Comparison of ENCODE assay signal across 12 cellular contexts in genomic region chr4:108117473-108118182, GRCh38. TPM values are rescaled to one million over a fixed set of nuclear protein-coding genes. Genes with fewer than 3 reads are reported as not detected.
DNase-seq lines count a peak whose midpoint lies in the region; FAIRE-seq and TF ChIP-seq lines count a peak whose summit lies in the region.
"Had no signal": no experiment of that assay in that cellular context is flagged by ENCODE, and none has a peak within 500 bp of the region (broad histone marks: within the 10 kb centered on the region; RNA-seq: fewer than 3 reads in every experiment).

No MANE protein-coding gene starts in this region.

- peaks cover 93% of the 10 kb centered on the region for H3K4me1 Mint-ChIP-seq in activated CD4-positive, alpha-beta memory T cell treated with anti-CD3 and anti-CD28 coated beads for 36 hours (ENCODE audit: low read depth)
- H3K4me1 Mint-ChIP-seq in immature natural killer cell = peaks cover 72 to 88% of the 10 kb centered on the region in 2 donors

- peak overlapping the region; percentile 54 for H3K4me3 Mint-ChIP-seq in activated CD4-positive, alpha-beta memory T cell treated with anti-CD3 and anti-CD28 coated beads for 36 hours
- peak overlapping the region in 4 of 5 donors; percentile 37 to 60 (median 54) for H3K4me3 Mint-ChIP-seq in immature natural killer cell

- in situ Hi-C loops in ACHN (cut with HindIII; ENCODE audit: low pct_ligation_motif_present, low pct_unique_long_range_greater_than_20kb, low sequenced_read_pairs) = no loop called here

- no peak for FAIRE-seq in small intestine (lab: Jason Lieb, UNC)

- H3K27ac Mint-ChIP-seq in activated CD4-positive, alpha-beta memory T cell treated with anti-CD3 and anti-CD28 coated beads for 36 hours = peak overlapping the region; percentile 85
- H3K27ac Mint-ChIP-seq in immature natural killer cell = peak overlapping the region in 2 of 6 donors; percentile 34 to 60

- no peaks in the 10 kb centered on the region for H3K27me3 ChIP-seq in BLaER1 treated with 17β-estradiol and CSF1 and Interleukin-3, amounts not matched to agents 10 nM and 100 nM
- H3K27me3 ChIP-seq in small intestine (ENCODE audit: control insufficient read depth in 2 of 2, insufficient read depth in 2 of 2, low read length in 2 of 2) = no peaks in the 10 kb centered on the region
- H3K27me3 ChIP-seq: right atrium auricular region, vagina had no signal

- POLR2A ChIA-PET in activated CD4-positive, alpha-beta memory T cell treated with anti-CD3 and anti-CD28 coated beads for 36 hours (lab: Charles Lee) = interaction anchor here (0.6 to 5.0 kb wide), 6 partner anchors 10 to 51 kb away, joined by 3 to 24 read pairs (median 4); no protein-coding TSS in a partner anchor

- H3K27me3 Mint-ChIP-seq in activated CD4-positive, alpha-beta memory T cell treated with anti-CD3 and anti-CD28 coated beads for 36 hours = no peaks in the 10 kb centered on the region
- H3K27me3 Mint-ChIP-seq in immature natural killer cell (ENCODE audit: low read depth in 3 of 3) = peaks cover 0 to 3% (median 0%) of the 10 kb centered on the region in 3 donors

- no peak overlapping the region for H3K9ac ChIP-seq in BLaER1 treated with 17β-estradiol and CSF1 and Interleukin-3, amounts not matched to agents 10 nM and 100 nM

- CTCF ChIA-PET in activated CD4-positive, alpha-beta memory T cell treated with anti-CD3 and anti-CD28 coated beads for 36 hours (lab: Charles Lee) = interaction anchor here (1.3 to 2.5 kb wide), 4 partner anchors 9 to 87 kb away, joined by 5 to 6 read pairs (median 6); no protein-coding TSS in a partner anchor

- peaks cover 17% of the 10 kb centered on the region for H3K36me3 Mint-ChIP-seq in activated CD4-positive, alpha-beta memory T cell treated with anti-CD3 and anti-CD28 coated beads for 36 hours
- no peaks in the 10 kb centered on the region for H3K36me3 Mint-ChIP-seq in immature natural killer cell

- peak overlapping the region in 9 of 11 experiments; percentile 16 to 58 (median 38); a peak in 14 of 22 replicates for H3K4me2 ChIP-seq in BLaER1 treated with 17β-estradiol and CSF1 and Interleukin-3, amounts not matched to agents 10 nM and 100 nM

- WGBS in small intestine, 3 donors = 68 to 80% (median 75%) methylated on average over 7 of the region's 7 CpGs

- DNase-seq in GM10266 (ENCODE audit: extremely low spot score) = no peak
- no peak for DNase-seq in activated CD4-positive, alpha-beta memory T cell treated with anti-CD3 and anti-CD28 coated beads for 36 hours
- DNase-seq in immature natural killer cell = no peak
- no peak for DNase-seq in small intestine
- no peak for DNase-seq in KG1 (lab: John Stamatoyannopoulos, UW)
- DNase-seq in ACHN = no peak
- no peak for DNase-seq in GM19238 (ENCODE audit: insufficient read length, low spot score)
- DNase-seq: EL had no signal

- TF ChIP-seq CTCF in GM10266 (IDR thresholded peaks at IDR 0.05; ENCODE audit: control insufficient read depth, insufficient read depth, low read depth, missing control alignments) = peak; percentile 1

- H3K4me1 ChIP-seq in BLaER1 treated with 17β-estradiol and CSF1 and Interleukin-3, amounts not matched to agents 10 nM and 100 nM = peaks cover 39 to 99% (median 64%) of the 10 kb centered on the region in 10 experiments
- no peaks in the 10 kb centered on the region for H3K4me1 ChIP-seq in small intestine (ENCODE audit: control insufficient read depth in 2 of 2, insufficient read depth in 1 of 2, low read depth in 1 of 2, low read length in 1 of 2)
- H3K4me1 ChIP-seq: right atrium auricular region had no signal

- H3K9me3 ChIP-seq in BLaER1 treated with 17β-estradiol and CSF1 and Interleukin-3, amounts not matched to agents 10 nM and 100 nM (replicated peaks in 1 of 11) = no peaks in the 10 kb centered on the region
- H3K9me3 ChIP-seq in small intestine (ENCODE audit: control insufficient read depth, low read depth) = no peaks in the 10 kb centered on the region
- H3K9me3 ChIP-seq: right atrium auricular region, vagina had no signal

- no peaks in the 10 kb centered on the region for H3K9me3 Mint-ChIP-seq in activated CD4-positive, alpha-beta memory T cell treated with anti-CD3 and anti-CD28 coated beads for 36 hours
- H3K9me3 Mint-ChIP-seq in immature natural killer cell = no peaks in the 10 kb centered on the region

- intact Hi-C loops in activated CD4-positive, alpha-beta memory T cell treated with anti-CD3 and anti-CD28 coated beads for 36 hours (cut with micrococcal nuclease) = loop anchor here (2.0 kb wide), 1 partner anchor 87 kb away; no protein-coding TSS in a partner anchor

- 0 out of 22 replicates have a peak overlapping the region, but pooled peaks of 1 of the 11 experiments have one; percentile 14 for H3K27ac ChIP-seq in BLaER1 treated with 17β-estradiol and CSF1 and Interleukin-3, amounts not matched to agents 10 nM and 100 nM
- H3K27ac ChIP-seq in small intestine (ENCODE audit: low read depth in 1 of 2, low read length in 1 of 2) = no peak overlapping the region
- H3K27ac ChIP-seq: right atrium auricular region, RWPE1, vagina had no signal

- H3K4me3 ChIP-seq in BLaER1 treated with 17β-estradiol and CSF1 and Interleukin-3, amounts not matched to agents 10 nM and 100 nM = no peak overlapping the region
- no peak overlapping the region for H3K4me3 ChIP-seq in small intestine (ENCODE audit: low read depth in 1 of 2, low read length in 2 of 2)
- H3K4me3 ChIP-seq: right atrium auricular region, vagina had no signal

- H3K36me3 ChIP-seq in BLaER1 treated with 17β-estradiol and CSF1 and Interleukin-3, amounts not matched to agents 10 nM and 100 nM = peaks cover 0 to 90% (median 13%) of the 10 kb centered on the region in 11 experiments; a peak in 11 of 22 replicates
- no peaks in the 10 kb centered on the region for H3K36me3 ChIP-seq in small intestine (ENCODE audit: control insufficient read depth in 2 of 2, insufficient read depth in 2 of 2, low read length in 2 of 2)
- H3K36me3 ChIP-seq: right atrium auricular region, vagina had no signal

- peaks cover 0 to 100% (median 43%) of the 10 kb centered on the region in 11 experiments; a peak in 15 of 22 replicates for H4K20me1 ChIP-seq in BLaER1 treated with 17β-estradiol and CSF1 and Interleukin-3, amounts not matched to agents 10 nM and 100 nM

RNA-seq across cellular contexts. Expression of gene LEF1, which starts 51.1 kb away (rescaled TPM):
- 100 to 1,000 TPM; 111 to 122 TPM for total RNA-seq in activated CD4-positive, alpha-beta memory T cell treated with anti-CD3 and anti-CD28 coated beads for 36 hours
- polyA plus RNA-seq in immature natural killer cell = 10 to 100 TPM; 16.7 to 29.7 (median 28.7) TPM
- 1 to 10 TPM in 2 of 3 donors, under 1 TPM in 1; 0.89 to 5.2 (median 2.7) TPM for polyA plus RNA-seq in small intestine
